ENCODE assay signal across 8 cellular contexts in genomic region chr19:41144403-41144802, GRCh38. TPM values are rescaled to one million over a fixed set of nuclear protein-coding genes. Genes with fewer than 3 reads are reported as not detected.
DNase-seq lines count a peak whose midpoint lies in the region; ATAC-seq and TF ChIP-seq lines count a peak whose summit lies in the region.

No MANE protein-coding gene starts in this region.

- intact Hi-C loops in esophagus muscularis mucosa (cut with DNase I) (loop anchor here (2.0 to 10.0 kb wide), 2 partner anchors 172 to 480 kb away; no protein-coding TSS in a partner anchor), natural killer cell (cut with micrococcal nuclease) (loop anchor here (1.0 kb wide), 3 partner anchors 18 to 481 kb away; no protein-coding TSS in a partner anchor)

- H3K9me3 ChIP-seq in esophagus muscularis mucosa: no peaks in the 10 kb centered on the region

- H3K27ac Mint-ChIP-seq in natural killer cell: no peak overlapping the region
- no peak overlapping the region for H3K27ac Mint-ChIP-seq in stimulated activated naive B cell treated with anti-CD40 and anti-IgM and Interleukin-4, amounts not matched to agents 10 μg/mL and 1 μg/mL and 100 μg/mL, for 72 hours

- peak; percentile 90 for DNase-seq in CD1c-positive myeloid dendritic cell (ENCODE audit: extremely low spot score)
- peak; percentile 52 for DNase-seq in HPDE6-E6E7 (ENCODE audit: extremely low spot score)
- DNase-seq in OCI-M1 (lab: John Stamatoyannopoulos, UW): peak; percentile 91
- DNase-seq in activated CD8-positive, alpha-beta memory T cell treated with anti-CD3 and anti-CD28 coated beads, Interleukin-2, amount 50 U/mL, for 48 hours: peak; percentile 92
- no peak for DNase-seq in esophagus muscularis mucosa (ENCODE audit: extremely low spot score)
- peak; percentile 83 for DNase-seq in natural killer cell
- peak; percentile 61 for DNase-seq in stimulated activated naive B cell treated with anti-CD40 and anti-IgM and Interleukin-4, amounts not matched to agents 10 μg/mL and 1 μg/mL and 100 μg/mL, for 72 hours

- no peaks in the 10 kb centered on the region for H3K36me3 ChIP-seq in esophagus muscularis mucosa

- H3K4me1 ChIP-seq in esophagus muscularis mucosa: no peaks in the 10 kb centered on the region

- H3K27ac ChIP-seq in esophagus muscularis mucosa (replicated peaks in 1 of 4): no peak overlapping the region

- peaks cover 10 to 21% of the 10 kb centered on the region in 2 donors for H3K27me3 Mint-ChIP-seq in natural killer cell (ENCODE audit: low read depth in 2 of 2)
- H3K27me3 Mint-ChIP-seq in stimulated activated naive B cell treated with anti-CD40 and anti-IgM and Interleukin-4, amounts not matched to agents 10 μg/mL and 1 μg/mL and 100 μg/mL, for 72 hours: peaks cover 10 to 25% of the 10 kb centered on the region in 2 donors

- peaks cover 0 to 33% (median 0%) of the 10 kb centered on the region in 4 donors for H3K27me3 ChIP-seq in esophagus muscularis mucosa

- no peaks in the 10 kb centered on the region for H3K36me3 Mint-ChIP-seq in natural killer cell
- peaks cover 0 to 2% of the 10 kb centered on the region in 2 donors for H3K36me3 Mint-ChIP-seq in stimulated activated naive B cell treated with anti-CD40 and anti-IgM and Interleukin-4, amounts not matched to agents 10 μg/mL and 1 μg/mL and 100 μg/mL, for 72 hours

- 35% methylated on average over 7 of the region's 7 CpGs for WGBS in esophagus muscularis mucosa

- no peak overlapping the region for H3K4me3 ChIP-seq in esophagus muscularis mucosa

- H3K9me3 Mint-ChIP-seq in natural killer cell: no peaks in the 10 kb centered on the region
- no peaks in the 10 kb centered on the region for H3K9me3 Mint-ChIP-seq in stimulated activated naive B cell treated with anti-CD40 and anti-IgM and Interleukin-4, amounts not matched to agents 10 μg/mL and 1 μg/mL and 100 μg/mL, for 72 hours

- H3K4me1 Mint-ChIP-seq in natural killer cell: no peaks in the 10 kb centered on the region
- H3K4me1 Mint-ChIP-seq in stimulated activated naive B cell treated with anti-CD40 and anti-IgM and Interleukin-4, amounts not matched to agents 10 μg/mL and 1 μg/mL and 100 μg/mL, for 72 hours: no peaks in the 10 kb centered on the region

- TF ChIP-seq CTCF in esophagus muscularis mucosa (IDR thresholded peaks at IDR 0.05) (peak; percentile 80 to 82 (median 82)), natural killer cell (IDR thresholded peaks at IDR 0.05) (peak; percentile 86)

- ATAC-seq in natural killer cell (peak; percentile 93 to 99 (median 97)), GM21423 (IDR thresholded peaks at IDR 0.05; ENCODE audit: unreplicated experiment) (no peak)
- ATAC-seq in stimulated activated naive B cell treated with anti-CD40 and anti-IgM and Interleukin-4, amounts not matched to agents 10 μg/mL and 1 μg/mL and 100 μg/mL, for 72 hours (replicated peaks): peak; percentile 93

- no peak for TF ChIP-seq EP300 in esophagus muscularis mucosa (IDR thresholded peaks at IDR 0.05)

- TF ChIP-seq POLR2A in esophagus muscularis mucosa (IDR thresholded peaks at IDR 0.05; ENCODE audit: low read depth): no peak

- H3K4me3 Mint-ChIP-seq in natural killer cell: no peak overlapping the region
- H3K4me3 Mint-ChIP-seq in stimulated activated naive B cell treated with anti-CD40 and anti-IgM and Interleukin-4, amounts not matched to agents 10 μg/mL and 1 μg/mL and 100 μg/mL, for 72 hours: no peak overlapping the region

RNA-seq across cellular contexts. Expression of gene CYP2F1, which starts 30.2 kb away (rescaled TPM):
- not detected for total RNA-seq in esophagus muscularis mucosa
- 1 to 10 TPM in 2 of 3 donors, under 1 TPM in 1; 0.93 to 4.7 (median 4.5) TPM for total RNA-seq in natural killer cell

RNA-seq across cellular contexts. Expression of gene CYP2S1, which starts 48.6 kb away (rescaled TPM):
- total RNA-seq in esophagus muscularis mucosa (1 to 10 TPM; 1.7 to 3.0 (median 2.3) TPM), natural killer cell (1 to 10 TPM in 1 of 3 donors, under 1 TPM in 2; 0.78 to 1.6 (median 0.84) TPM)

RNA-seq across cellular contexts. Expression of gene CYP2A13, which starts 56.2 kb away (rescaled TPM):
- not detected for total RNA-seq in esophagus muscularis mucosa
- not detected for total RNA-seq in natural killer cell
